Comparison of ENCODE assay signal across 1 cellular context in the genomic region with DNA sequence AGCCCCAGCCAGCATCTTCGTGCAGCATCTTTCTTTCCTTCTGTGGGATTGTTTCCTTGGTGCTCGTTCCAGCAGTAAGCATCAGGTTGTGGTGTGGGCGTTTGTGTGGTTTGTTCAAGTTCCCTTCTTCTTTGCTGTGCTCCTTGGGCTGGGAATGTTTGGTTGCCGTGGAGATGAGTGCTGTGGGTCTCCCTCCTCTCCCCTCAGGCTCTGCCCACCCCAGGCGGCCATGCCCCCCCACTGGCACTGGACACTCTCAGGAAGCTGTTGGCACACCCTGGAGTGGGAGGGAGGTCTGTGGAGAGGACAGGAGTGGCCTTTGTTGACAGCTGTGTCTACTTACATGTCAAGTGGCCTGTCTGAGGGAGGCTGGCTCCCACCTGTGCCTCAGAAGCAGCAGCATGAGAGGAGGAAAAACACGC.
TF ChIP-seq lines count a peak whose summit lies in the region.

No MANE protein-coding gene starts in this region.

TF ChIP-seq in K562, 482 proteins besides CTCF, POLR2A, EP300 and RAD21 (continued from another document):
- TF ChIP-seq, protein P1, sequence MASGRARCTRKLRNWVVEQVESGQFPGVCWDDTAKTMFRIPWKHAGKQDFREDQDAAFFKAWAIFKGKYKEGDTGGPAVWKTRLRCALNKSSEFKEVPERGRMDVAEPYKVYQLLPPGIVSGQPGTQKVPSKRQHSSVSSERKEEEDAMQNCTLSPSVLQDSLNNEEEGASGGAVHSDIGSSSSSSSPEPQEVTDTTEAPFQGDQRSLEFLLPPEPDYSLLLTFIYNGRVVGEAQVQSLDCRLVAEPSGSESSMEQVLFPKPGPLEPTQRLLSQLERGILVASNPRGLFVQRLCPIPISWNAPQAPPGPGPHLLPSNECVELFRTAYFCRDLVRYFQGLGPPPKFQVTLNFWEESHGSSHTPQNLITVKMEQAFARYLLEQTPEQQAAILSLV (tag; IDR thresholded peaks at IDR 0.05) = no peak
- TF ChIP-seq CBFB (CRISPR knock-in tag; IDR thresholded peaks at IDR 0.05) (0 out of 2 replicates have a peak, but pooled peaks have one; percentile 37), SRSF3 (IDR thresholded peaks at IDR 0.05; ENCODE audit: insufficient read depth, low read length) (no peak)
